24 cellular contexts compared by ENCODE assay signal in the genomic region with DNA sequence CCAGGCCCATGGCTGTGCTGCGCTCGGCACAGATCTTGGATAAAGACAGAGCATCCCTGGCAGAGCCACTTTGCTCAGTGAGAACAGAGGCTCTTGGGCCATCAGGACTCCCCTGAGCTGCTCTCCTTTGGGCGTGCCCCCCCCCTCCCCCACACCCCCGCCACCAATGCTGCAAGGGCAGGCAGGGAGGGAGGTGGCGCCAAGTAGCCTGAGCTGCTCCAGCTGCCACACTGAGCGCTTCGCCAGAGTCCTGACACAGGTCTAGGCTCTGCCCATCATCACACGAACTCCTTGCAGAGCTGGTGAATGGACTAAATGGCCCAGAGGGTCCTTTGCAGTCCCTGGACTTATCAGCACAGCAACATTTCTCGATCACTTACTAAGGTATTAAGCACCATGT. TPM values are rescaled to one million over a fixed set of nuclear protein-coding genes. Genes with fewer than 3 reads are reported as not detected.
A peak's percentile ranks its signal among the peaks of the same experiment; 100 is the strongest.
DNase-seq lines count a peak whose midpoint lies in the region; ATAC-seq and TF ChIP-seq lines count a peak whose summit lies in the region.
"Had no signal": no experiment of that assay in that cellular context is flagged by ENCODE, and none has a peak within 500 bp of the region (broad histone marks: within the 10 kb centered on the region; RNA-seq: fewer than 3 reads in every experiment).

No MANE protein-coding gene starts in this region.

- H3K36me3 ChIP-seq in adrenal gland (replicated peaks in 1 of 2) = peaks cover 0 to 98% of the 10 kb centered on the region in 2 donors

- CTCF ChIA-PET in activated CD8-positive, alpha-beta memory T cell treated with anti-CD3 and anti-CD28 coated beads, Interleukin-2, amount 10 ng/mL, durations not matched to agents 7 days and 5 days (lab: Charles Lee) = interaction anchor here (0.7 to 1.8 kb wide), 3 partner anchors 12 to 14 kb away, joined by 3 to 8 read pairs (median 3); a partner anchor contains a TSS

- no peaks in the 10 kb centered on the region for H3K27me3 ChIP-seq in adrenal gland
- H3K27me3 ChIP-seq: BE2C, BLaER1 had no signal

- DNase-seq in activated CD8-positive, alpha-beta memory T cell treated with anti-CD3 and anti-CD28 coated beads, Interleukin-2, amount 10 ng/mL, durations not matched to agents 7 days and 5 days = peak; percentile 21
- DNase-seq in activated CD8-positive, alpha-beta memory T cell treated with anti-CD3 and anti-CD28 coated beads for 24 hours = no peak
- DNase-seq in stimulated activated naive CD8-positive, alpha-beta T cell treated with anti-CD3 and anti-CD28 coated beads, Interleukin-15, amount 100 ng/mL, for 72 hours = no peak
- no peak for DNase-seq in stimulated activated naive CD8-positive, alpha-beta T cell treated with anti-CD3 and anti-CD28 coated beads, Interleukin-15, Interleukin-2, amounts not matched to agents 100 U/mL and 50 U/mL, for 24 hours
- peak in 3 of 7 donors; percentile 15 to 47 (median 46) for DNase-seq in adrenal gland
- DNase-seq: ACHN; BE2C; CD4-positive, alpha-beta memory T cell; CD4-positive, CD25-positive, alpha-beta regulatory T cell; CD8-positive, alpha-beta memory T cell; COR-L47; DMS 273 treated with DMSO at 0.1 percent for 48 hours; DMS153; DMS53; DMS79; DND-41; EL; GDM1 had no signal

- no peak overlapping the region for H3K4me3 Mint-ChIP-seq in activated CD8-positive, alpha-beta memory T cell treated with anti-CD3 and anti-CD28 coated beads, Interleukin-2, amount 10 ng/mL, durations not matched to agents 7 days and 5 days
- no peak overlapping the region for H3K4me3 Mint-ChIP-seq in stimulated activated naive CD8-positive, alpha-beta T cell treated with anti-CD3 and anti-CD28 coated beads, Interleukin-15, amount 100 ng/mL, for 72 hours
- H3K4me3 Mint-ChIP-seq: CD14-positive monocyte; CD4-positive, alpha-beta memory T cell; CD4-positive, CD25-positive, alpha-beta regulatory T cell; CD8-positive, alpha-beta memory T cell had no signal

- no peak overlapping the region for H3K4me3 ChIP-seq in adrenal gland
- H3K4me3 ChIP-seq: BLaER1, GM12878 had no signal

- H3K4me1 ChIP-seq in adrenal gland (replicated peaks in 1 of 2) = peaks cover 15 to 71% of the 10 kb centered on the region in 2 donors
- H3K4me1 ChIP-seq: BE2C had no signal

- no peaks in the 10 kb centered on the region for H3K9me3 Mint-ChIP-seq in activated CD8-positive, alpha-beta memory T cell treated with anti-CD3 and anti-CD28 coated beads, Interleukin-2, amount 10 ng/mL, durations not matched to agents 7 days and 5 days (ENCODE audit: low read depth)
- no peaks in the 10 kb centered on the region for H3K9me3 Mint-ChIP-seq in stimulated activated naive CD8-positive, alpha-beta T cell treated with anti-CD3 and anti-CD28 coated beads, Interleukin-15, amount 100 ng/mL, for 72 hours
- H3K9me3 Mint-ChIP-seq: CD14-positive monocyte; CD4-positive, alpha-beta memory T cell; CD4-positive, CD25-positive, alpha-beta regulatory T cell; CD8-positive, alpha-beta memory T cell had no signal

- no peaks in the 10 kb centered on the region for H3K9me3 ChIP-seq in adrenal gland (replicated peaks in 1 of 3)
- H3K9me3 ChIP-seq: BE2C, BLaER1 had no signal

- TF ChIP-seq POLR2A in adrenal gland (IDR thresholded peaks at IDR 0.05) = no peak

- H3K36me3 Mint-ChIP-seq in activated CD8-positive, alpha-beta memory T cell treated with anti-CD3 and anti-CD28 coated beads, Interleukin-2, amount 10 ng/mL, durations not matched to agents 7 days and 5 days = peaks cover 33% of the 10 kb centered on the region

- H3K27me3 Mint-ChIP-seq in activated CD8-positive, alpha-beta memory T cell treated with anti-CD3 and anti-CD28 coated beads, Interleukin-2, amount 10 ng/mL, durations not matched to agents 7 days and 5 days = no peaks in the 10 kb centered on the region
- no peaks in the 10 kb centered on the region for H3K27me3 Mint-ChIP-seq in stimulated activated naive CD8-positive, alpha-beta T cell treated with anti-CD3 and anti-CD28 coated beads, Interleukin-15, amount 100 ng/mL, for 72 hours
- H3K27me3 Mint-ChIP-seq: CD4-positive, alpha-beta memory T cell; CD4-positive, CD25-positive, alpha-beta regulatory T cell had no signal

- WGBS in adrenal gland, 4 donors = 81 to 91% (median 85%) methylated on average over 6 to 9 of the region's 9 CpGs

- TF ChIP-seq CTCF in adrenal gland (IDR thresholded peaks at IDR 0.05) = no peak

- ATAC-seq in activated CD8-positive, alpha-beta memory T cell treated with anti-CD3 and anti-CD28 coated beads, Interleukin-2, amount 10 ng/mL, durations not matched to agents 7 days and 5 days = no peak
- peak; percentile 21 for ATAC-seq in stimulated activated naive CD8-positive, alpha-beta T cell treated with anti-CD3 and anti-CD28 coated beads, Interleukin-15, amount 100 ng/mL, for 72 hours
- ATAC-seq in stimulated activated naive CD8-positive, alpha-beta T cell treated with anti-CD3 and anti-CD28 coated beads, Interleukin-15, Interleukin-2, amounts not matched to agents 100 U/mL and 50 U/mL, for 24 hours = no peak
- ATAC-seq in HG02840 (IDR thresholded peaks at IDR 0.05; ENCODE audit: low FRiP score, unreplicated experiment) (no peak), GM21360 (IDR thresholded peaks at IDR 0.05; ENCODE audit: unreplicated experiment) (no peak)
- ATAC-seq: GM12878 had no signal

- H3K4me1 Mint-ChIP-seq in activated CD8-positive, alpha-beta memory T cell treated with anti-CD3 and anti-CD28 coated beads, Interleukin-2, amount 10 ng/mL, durations not matched to agents 7 days and 5 days = no peaks in the 10 kb centered on the region
- H3K4me1 Mint-ChIP-seq in stimulated activated naive CD8-positive, alpha-beta T cell treated with anti-CD3 and anti-CD28 coated beads, Interleukin-15, amount 100 ng/mL, for 72 hours = no peaks in the 10 kb centered on the region
- H3K4me1 Mint-ChIP-seq: CD4-positive, alpha-beta memory T cell had no signal

- intact Hi-C loops in adrenal gland (cut with DNase I) = no loop called here

- no peak overlapping the region for H3K27ac Mint-ChIP-seq in activated CD8-positive, alpha-beta memory T cell treated with anti-CD3 and anti-CD28 coated beads, Interleukin-2, amount 10 ng/mL, durations not matched to agents 7 days and 5 days
- H3K27ac Mint-ChIP-seq in stimulated activated naive CD8-positive, alpha-beta T cell treated with anti-CD3 and anti-CD28 coated beads, Interleukin-15, amount 100 ng/mL, for 72 hours = no peak overlapping the region
- H3K27ac Mint-ChIP-seq: CD4-positive, alpha-beta memory T cell had no signal

- peak overlapping the region in 4 of 5 donors; percentile 12 to 96 (median 82) for H3K27ac ChIP-seq in adrenal gland
- H3K27ac ChIP-seq: 22Rv1, BLaER1 had no signal

RNA-seq across cellular contexts. Expression of a gene that starts 12.5 kb away (rescaled TPM):
- total RNA-seq in activated CD8-positive, alpha-beta memory T cell treated with anti-CD3 and anti-CD28 coated beads, Interleukin-2, amount 10 ng/mL, durations not matched to agents 7 days and 5 days = 100 to 1,000 TPM in 1 of 2 experiments, 10 to 100 TPM in 1; 96.2 to 113 TPM
- 1,000 to 10,000 TPM; 1,560 to 4,669 (median 4,059) TPM for total RNA-seq in adrenal gland
- 1,000 to 10,000 TPM; 1,140 to 3,530 (median 1,408) TPM for polyA plus RNA-seq in adrenal gland

Comparison
In these comparisons a context has a peak if more than half of its experiments do, and no peak if none do; other contexts are left out.
1. RNA of a gene that starts 12.5 kb away (total RNA-seq): 1,560 to 4,669 TPM in adrenal gland; 96.2 to 113 TPM in activated CD8-positive, alpha-beta memory T cell treated with anti-CD3 and anti-CD28 coated beads, Interleukin-2, amount 10 ng/mL, durations not matched to agents 7 days and 5 days; every median in the first group is over 10 times any median in the second.